8 cellular contexts compared by ENCODE assay signal in genomic region chr6:24695635-24696034, GRCh38. TPM values are rescaled to one million over a fixed set of nuclear protein-coding genes. Genes with fewer than 3 reads are reported as not detected.
A peak's percentile ranks its signal among the peaks of the same experiment; 100 is the strongest.
DNase-seq lines count a peak whose midpoint lies in the region; ATAC-seq and TF ChIP-seq lines count a peak whose summit lies in the region.
"Not testable (repeated sequence)": the region's sequence is repeated elsewhere in the genome, so short reads cannot be mapped to it uniquely, and the experiment has no call there.

No MANE protein-coding gene starts in this region.

- H2AK5ac ChIP-seq in mesendoderm (ENCODE audit: low read length) = not testable (repeated sequence)

- peaks cover 28% of the 10 kb centered on the region for H3F3A ChIP-seq in GM23248 (ENCODE audit: insufficient read depth)

- not testable (repeated sequence) for H3K9me3 Mint-ChIP-seq in Calu3 (ENCODE audit: low read depth, unreplicated experiment); activated T-cell treated with anti-CD3 and anti-CD28 coated beads, Interleukin-2, amount 50 U/mL, for 24 hours; stimulated activated memory B cell treated with anti-CD40 and anti-IgM and Interleukin-4, amounts not matched to agents 10 μg/mL and 1 μg/mL and 100 μg/mL, for 72 hours

- DNase-seq in Calu3 (peak; percentile 57), GM23248 (peak; percentile 63), M059J (ENCODE audit: low read depth) (peak; percentile 60), Panc1 (ENCODE audit: low read depth, low spot score) (peak; percentile 27), mesendoderm (peak; percentile 60)
- peak; percentile 61 for DNase-seq in activated T-cell treated with anti-CD3 and anti-CD28 coated beads, Interleukin-2, amount 50 U/mL, for 24 hours

- H4K20me1 ChIP-seq in GM23248 (ENCODE audit: insufficient read depth) = not testable (repeated sequence)

- not testable (repeated sequence) for H3K18ac ChIP-seq in mesendoderm (ENCODE audit: low read length)

- not testable (repeated sequence) for H3K23ac ChIP-seq in mesendoderm (ENCODE audit: low read length)

- H3K27ac Mint-ChIP-seq in Calu3 (ENCODE audit: unreplicated experiment); stimulated activated memory B cell treated with anti-CD40 and anti-IgM and Interleukin-4, amounts not matched to agents 10 μg/mL and 1 μg/mL and 100 μg/mL, for 72 hours: not testable (repeated sequence)
- peak overlapping the region; percentile 79 for H3K27ac Mint-ChIP-seq in activated T-cell treated with anti-CD3 and anti-CD28 coated beads, Interleukin-2, amount 50 U/mL, for 24 hours

- TF ChIP-seq CTCF in Calu3 (IDR thresholded peaks at IDR 0.05; ENCODE audit: unreplicated experiment) (peak; percentile 65), Panc1 (IDR thresholded peaks at IDR 0.05) (peak; percentile 65)

- not testable (repeated sequence) for H3K4ac ChIP-seq in mesendoderm (ENCODE audit: low read depth, low read length)

- 23 to 30% methylated on average over 8 of the region's 8 CpGs for WGBS in GM23248 (ENCODE audit: low coverage in 1 of 2, low lambda C conversion rate in 2 of 2, missing lambda C conversion rate in 2 of 2), 2 experiments
- WGBS in mesendoderm (ENCODE audit: extremely low coverage, insufficient coverage, low lambda C conversion rate) = no CpG with 5 or more reads among the region's 8 CpGs

- CTCF ChIA-PET in Calu3 (lab: Charles Lee) = interaction anchor here (3.7 kb wide), 1 partner anchor 115 kb away, joined by 17 read pairs; no protein-coding TSS in a partner anchor
- CTCF ChIA-PET in Panc1 (lab: Charles Lee) = interaction anchor here (1.0 kb wide), 1 partner anchor 274 kb away, joined by 3 read pairs; no protein-coding TSS in a partner anchor

- not testable (repeated sequence) for H2BK15ac ChIP-seq in mesendoderm (replicated peaks; ENCODE audit: low read depth)

- H3K4me2 ChIP-seq in GM23248 (ENCODE audit: unreplicated experiment); mesendoderm (ENCODE audit: low read length): not testable (repeated sequence)

- not testable (repeated sequence) for H4K8ac ChIP-seq in mesendoderm (ENCODE audit: low read depth, low read length)

- H2BK120ac ChIP-seq in mesendoderm (ENCODE audit: low read depth, low read length) = not testable (repeated sequence)

- H3K27ac ChIP-seq in GM23248; Panc1 (ENCODE audit: low read length); mesendoderm (ENCODE audit: low read depth, low read length): not testable (repeated sequence)

- H4K5ac ChIP-seq in mesendoderm (ENCODE audit: low read length) = not testable (repeated sequence)

- H3K27me3 Mint-ChIP-seq in Calu3 (ENCODE audit: unreplicated experiment); activated T-cell treated with anti-CD3 and anti-CD28 coated beads, Interleukin-2, amount 50 U/mL, for 24 hours; stimulated activated memory B cell treated with anti-CD40 and anti-IgM and Interleukin-4, amounts not matched to agents 10 μg/mL and 1 μg/mL and 100 μg/mL, for 72 hours: not testable (repeated sequence)

- H3K79me1 ChIP-seq in mesendoderm (ENCODE audit: low read length) = not testable (repeated sequence)

- H3K27me3 ChIP-seq in GM23248 (replicated peaks; ENCODE audit: insufficient read depth); Panc1 (ENCODE audit: control insufficient read depth, insufficient read depth, low read length); mesendoderm (ENCODE audit: insufficient read depth, low read length, poor library complexity): not testable (repeated sequence)

- not testable (repeated sequence) for H3K36me3 ChIP-seq in GM23248 (ENCODE audit: low read depth); Panc1 (ENCODE audit: control insufficient read depth, insufficient read depth, low read length); mesendoderm (ENCODE audit: control insufficient read depth, insufficient read depth, low read length)

- in situ Hi-C loops in GM23248 (cut with MboI) = loop anchor here (10.0 kb wide), 1 partner anchor 261 kb away; no protein-coding TSS in a partner anchor
- in situ Hi-C loops in Panc1 (cut with HindIII; ENCODE audit: low pct_unique_long_range_greater_than_20kb, low sequenced_read_pairs) = not testable (repeated sequence)

- H3K4me3 Mint-ChIP-seq in Calu3 (ENCODE audit: low read depth, unreplicated experiment); activated T-cell treated with anti-CD3 and anti-CD28 coated beads, Interleukin-2, amount 50 U/mL, for 24 hours; stimulated activated memory B cell treated with anti-CD40 and anti-IgM and Interleukin-4, amounts not matched to agents 10 μg/mL and 1 μg/mL and 100 μg/mL, for 72 hours: not testable (repeated sequence)

- not testable (repeated sequence) for H3K4me3 ChIP-seq in GM23248; Panc1 (ENCODE audit: low read depth in 2 of 2, low read length in 2 of 2); mesendoderm (ENCODE audit: low read length)

- intact Hi-C loops in Calu3 (cut with micrococcal nuclease; ENCODE audit: unreplicated experiment) = loop anchor here (1.0 to 5.0 kb wide), 6 partner anchors 48 to 377 kb away; partner anchors contain the start of gene KIAA0319
- intact Hi-C loops in Panc1 (cut with micrococcal nuclease; ENCODE audit: unreplicated experiment) = loop anchor here (1.0 to 5.0 kb wide), 3 partner anchors 114 to 263 kb away; no protein-coding TSS in a partner anchor

- H3K4me1 ChIP-seq in GM23248 (ENCODE audit: insufficient read depth) = 0 out of 2 replicates have a peak, but pooled peaks cover 11% of the 10 kb centered on the region
- H3K4me1 ChIP-seq in Panc1 (ENCODE audit: control insufficient read depth, insufficient read depth, low read length); mesendoderm (ENCODE audit: control insufficient read depth, low read depth, low read length): not testable (repeated sequence)

- peak; percentile 93 for ATAC-seq in Panc1
- ATAC-seq in esophagus mucosa = peak; percentile 83
- peak; percentile 58 for ATAC-seq in stimulated activated memory B cell treated with anti-CD40 and anti-IgM and Interleukin-4, amounts not matched to agents 10 μg/mL and 1 μg/mL and 100 μg/mL, for 72 hours

- H3K36me3 Mint-ChIP-seq in Calu3 (ENCODE audit: insufficient read depth, unreplicated experiment) = peaks cover 30% of the 10 kb centered on the region
- peaks cover 25% of the 10 kb centered on the region for H3K36me3 Mint-ChIP-seq in activated T-cell treated with anti-CD3 and anti-CD28 coated beads, Interleukin-2, amount 50 U/mL, for 24 hours (ENCODE audit: low read depth)
- peaks cover 14% of the 10 kb centered on the region for H3K36me3 Mint-ChIP-seq in stimulated activated memory B cell treated with anti-CD40 and anti-IgM and Interleukin-4, amounts not matched to agents 10 μg/mL and 1 μg/mL and 100 μg/mL, for 72 hours

- H3K79me2 ChIP-seq in GM23248 (ENCODE audit: insufficient read depth); mesendoderm (ENCODE audit: control insufficient read depth, insufficient read depth, low read length): not testable (repeated sequence)

- POLR2A ChIA-PET in Panc1 (lab: Charles Lee) = not testable (repeated sequence)

- H3K9me2 ChIP-seq in GM23248 (ENCODE audit: insufficient read depth) = not testable (repeated sequence)

- BruUV-seq in Calu3 (replicated peaks; lab: Mats Ljungman, UMichigan); Panc1 (replicated peaks; lab: Mats Ljungman, UMichigan): not testable (repeated sequence)

- H3K4me1 Mint-ChIP-seq in Calu3 (ENCODE audit: low read depth, unreplicated experiment) = peaks cover 23% of the 10 kb centered on the region
- peaks cover 51% of the 10 kb centered on the region for H3K4me1 Mint-ChIP-seq in activated T-cell treated with anti-CD3 and anti-CD28 coated beads, Interleukin-2, amount 50 U/mL, for 24 hours (ENCODE audit: low read depth)
- H3K4me1 Mint-ChIP-seq in stimulated activated memory B cell treated with anti-CD40 and anti-IgM and Interleukin-4, amounts not matched to agents 10 μg/mL and 1 μg/mL and 100 μg/mL, for 72 hours = not testable (repeated sequence)

- not testable (repeated sequence) for H2AFZ ChIP-seq in GM23248

- H3K9me3 ChIP-seq in GM23248 (ENCODE audit: low read depth); Panc1 (ENCODE audit: control insufficient read depth, insufficient read depth, low read depth, low read length): not testable (repeated sequence)

- not testable (repeated sequence) for H2BK5ac ChIP-seq in mesendoderm (ENCODE audit: low read length)

- not testable (repeated sequence) for H3K9ac ChIP-seq in GM23248; mesendoderm (ENCODE audit: low read length)

- not testable (repeated sequence) for H3K56ac ChIP-seq in mesendoderm (ENCODE audit: low read length)

RNA-seq across cellular contexts. Expression of gene C6orf62, which starts 23.3 kb away (rescaled TPM):
- total RNA-seq in Calu3 (2022) (334 and 370 TPM in 2 replicates), Panc1 (2021; ENCODE audit: unreplicated experiment) (153 TPM), esophagus mucosa (63.0 TPM)
- total RNA-seq in GM23248 (2014; rRNA removed; shearing (Covaris generic)) = 107 and 118 TPM in 2 replicates
- 307 and 315 TPM in 2 replicates for polyA plus RNA-seq in GM23248 (2016; fragmentation: Nextera tagmentation; extraction: Ambion mirVana)
- total RNA-seq in M059J (2014; rRNA removed; shearing (Covaris generic)) = 181 and 379 TPM in 2 replicates
- polyA plus RNA-seq in Panc1 (2012; ENCODE audit: insufficient read length) = 53.5 TPM
- 52.6 TPM for polyA plus RNA-seq in mesendoderm (2013, experiment 1 of 2)
- 51.9 TPM for polyA plus RNA-seq in mesendoderm (2013, experiment 2 of 2)

RNA-seq across cellular contexts. Expression of gene ACOT13, which starts 28.8 kb away (rescaled TPM):
- total RNA-seq in Calu3 (2022) = 74.5 and 78.9 TPM in 2 replicates
- total RNA-seq in GM23248 (2014; rRNA removed; shearing (Covaris generic)) = 1.8 and 3.4 TPM in 2 replicates
- polyA plus RNA-seq in GM23248 (2016; fragmentation: Nextera tagmentation; extraction: Ambion mirVana) = 26.2 and 27.7 TPM in 2 replicates
- 12.0 and 23.1 TPM in 2 replicates for total RNA-seq in M059J (2014; rRNA removed; shearing (Covaris generic))
- 31.6 TPM for total RNA-seq in Panc1 (2021; ENCODE audit: unreplicated experiment)
- polyA plus RNA-seq in Panc1 (2012; ENCODE audit: insufficient read length) = 22.4 TPM
- total RNA-seq in esophagus mucosa = 11.2 TPM
- 42.4 TPM for polyA plus RNA-seq in mesendoderm (2013, experiment 1 of 2)
- polyA plus RNA-seq in mesendoderm (2013, experiment 2 of 2) = 44.9 TPM

RNA-seq across cellular contexts. Expression of gene TDP2, which starts 28.9 kb away (rescaled TPM):
- total RNA-seq in Calu3 (2022) (71.7 and 72.9 TPM in 2 replicates), Panc1 (2021; ENCODE audit: unreplicated experiment) (33.6 TPM), esophagus mucosa (16.1 TPM)
- total RNA-seq in GM23248 (2014; rRNA removed; shearing (Covaris generic)) = 18.6 and 24.9 TPM in 2 replicates
- polyA plus RNA-seq in GM23248 (2016; fragmentation: Nextera tagmentation; extraction: Ambion mirVana) = 32.4 and 34.5 TPM in 2 replicates
- 29.0 and 51.6 TPM in 2 replicates for total RNA-seq in M059J (2014; rRNA removed; shearing (Covaris generic))
- polyA plus RNA-seq in Panc1 (2012; ENCODE audit: insufficient read length) = 42.7 TPM
- 45.3 TPM for polyA plus RNA-seq in mesendoderm (2013, experiment 1 of 2)
- polyA plus RNA-seq in mesendoderm (2013, experiment 2 of 2) = 45.4 TPM

RNA-seq across cellular contexts. Expression of gene KIAA0319, which starts 49.6 kb away (rescaled TPM):
- total RNA-seq in Calu3 (2022) (4.3 and 4.5 TPM in 2 replicates), Panc1 (2021; ENCODE audit: unreplicated experiment) (2.0 TPM), esophagus mucosa (not detected)
- not detected in 2 replicates for total RNA-seq in GM23248 (2014; rRNA removed; shearing (Covaris generic))
- polyA plus RNA-seq in GM23248 (2016; fragmentation: Nextera tagmentation; extraction: Ambion mirVana) = 0.04 TPM in 1 of 2 replicates, not detected in the other
- total RNA-seq in M059J (2014; rRNA removed; shearing (Covaris generic)) = 0.02 and 0.07 TPM in 2 replicates
- polyA plus RNA-seq in Panc1 (2012; ENCODE audit: insufficient read length) = 1.2 TPM
- 0.13 TPM for polyA plus RNA-seq in mesendoderm (2013, experiment 1 of 2)
- 0.14 TPM for polyA plus RNA-seq in mesendoderm (2013, experiment 2 of 2)
